20 cellular contexts compared by ENCODE assay signal in the genomic region with DNA sequence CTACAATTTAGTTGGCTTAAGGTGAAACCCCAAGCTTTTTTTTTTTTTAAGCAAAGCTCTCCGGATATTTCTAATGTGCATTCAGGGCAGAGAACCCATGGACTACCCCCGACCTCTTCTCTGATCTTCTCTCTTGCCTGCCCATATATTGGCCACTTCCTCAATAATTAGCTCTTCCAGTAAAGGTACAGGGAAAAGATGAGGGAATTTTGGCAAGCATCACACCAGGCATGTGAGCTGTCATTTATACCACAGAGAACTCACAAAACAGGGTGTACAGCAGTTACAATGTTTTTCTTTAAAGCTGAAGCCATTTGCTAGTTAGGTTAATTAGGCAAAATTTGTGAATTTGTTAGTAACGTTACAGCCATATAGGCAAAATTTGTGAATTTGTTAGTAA.
DNase-seq lines count a peak whose midpoint lies in the region; ATAC-seq and TF ChIP-seq lines count a peak whose summit lies in the region.
"Had no signal": no experiment of that assay in that cellular context is flagged by ENCODE, and none has a peak within 500 bp of the region (broad histone marks: within the 10 kb centered on the region; RNA-seq: fewer than 3 reads in every experiment).

No MANE protein-coding gene starts in this region.

- no peak overlapping the region for H4K8ac ChIP-seq in trophoblast cell (ENCODE audit: low read depth, low read length)

- H3K4me1 ChIP-seq in breast epithelium, result peaks cover 0 to 7% of the 10 kb centered on the region in 2 donors
- H3K4me1 ChIP-seq in mammary epithelial cell (ENCODE audit: insufficient read depth, low read length), result no peaks in the 10 kb centered on the region
- peaks cover 3 to 6% of the 10 kb centered on the region in 2 experiments for H3K4me1 ChIP-seq in trophoblast cell (ENCODE audit: control insufficient read depth in 1 of 2, insufficient read depth in 2 of 2, low read length in 2 of 2)

- H2BK120ac ChIP-seq in trophoblast cell (ENCODE audit: insufficient read depth, low read length, poor library complexity), result no peak overlapping the region

- TF ChIP-seq POLR2A in breast epithelium (IDR thresholded peaks at IDR 0.05), result no peak

- intact Hi-C loops in breast epithelium (cut with DNase I; ENCODE audit: low total_unique reads) (no loop called here), mammary epithelial cell (cut with micrococcal nuclease) (no loop called here), dorsolateral prefrontal cortex (cut with DNase I) (loop anchor here in 1 of 2 donors (2.0 to 5.0 kb wide), 2 partner anchors 72 to 73 kb away; a partner anchor contains a TSS)

- in situ Hi-C loops in mammary epithelial cell (cut with MboI; ENCODE audit: low sequenced_read_pairs in 2 of 2), result no loop called here

- no peak overlapping the region for H3K18ac ChIP-seq in trophoblast cell (ENCODE audit: low read length)

- 91% methylated on average over 3 of the region's 3 CpGs for WGBS in mammary epithelial cell (ENCODE audit: low coverage, missing lambda C conversion rate)
- WGBS in trophoblast cell (ENCODE audit: extremely low coverage, insufficient coverage, insufficient read length), result no CpG with 5 or more reads among the region's 3 CpGs

- H3K4me3 ChIP-seq in breast epithelium, result no peak overlapping the region
- H3K4me3 ChIP-seq in mammary epithelial cell (replicated peaks in 1 of 3; ENCODE audit: insufficient read depth in 1 of 3, low read depth in 2 of 3, low read length in 3 of 3), result no peak overlapping the region
- no peak overlapping the region for H3K4me3 ChIP-seq in dorsolateral prefrontal cortex
- no peak overlapping the region for H3K4me3 ChIP-seq in trophoblast cell (ENCODE audit: low read depth, low read length)
- H3K4me3 ChIP-seq: Peyer's patch had no signal

- H2AFZ ChIP-seq in mammary epithelial cell (ENCODE audit: low read depth, low read length) (no peak overlapping the region), trophoblast cell (ENCODE audit: insufficient read depth, low read length, poor library complexity) (no peak overlapping the region)

- CTCF ChIA-PET in mammary epithelial cell (lab: Charles Lee; ENCODE audit: low non-redundant PET), result no interaction called here

- H3K9me3 ChIP-seq in breast epithelium, result no peaks in the 10 kb centered on the region
- H3K9me3 ChIP-seq in mammary epithelial cell (replicated peaks; ENCODE audit: insufficient read depth, low read length), result no peaks in the 10 kb centered on the region
- no peaks in the 10 kb centered on the region for H3K9me3 ChIP-seq in trophoblast cell (ENCODE audit: insufficient read depth, low read depth, low read length)
- H3K9me3 ChIP-seq: Peyer's patch had no signal

- H3K4ac ChIP-seq in trophoblast cell (ENCODE audit: low read depth, low read length), result peak overlapping the region; percentile 75

- peak overlapping the region; percentile 22 to 48 for H3K27ac ChIP-seq in breast epithelium
- H3K27ac ChIP-seq in mammary epithelial cell (ENCODE audit: insufficient read depth, low read depth, low read length), result no peak overlapping the region
- peak overlapping the region; percentile 63 to 99 (median 97) for H3K27ac ChIP-seq in dorsolateral prefrontal cortex
- no peak overlapping the region for H3K27ac ChIP-seq in trophoblast cell (ENCODE audit: low read depth, low read length)
- H3K27ac ChIP-seq: 22Rv1, C4-2B had no signal

- no peak overlapping the region for H4K91ac ChIP-seq in trophoblast cell (ENCODE audit: low read depth, low read length)

- DNase-seq in breast epithelium (ENCODE audit: low spot score in 2 of 2) (no peak), mammary epithelial cell (no peak), dorsolateral prefrontal cortex (no peak), trophoblast cell (no peak), islet precursor cell (no peak), cerebellum (ENCODE audit: low spot score) (no peak), globus pallidus (ENCODE audit: low spot score) (no peak)
- DNase-seq: GDM1, IMR-90, NCI-H1105 treated with DMSO at 0.1 percent for 48 hours, NCI-H1694, NCI-H2081, NCI-H2171, NCI-H345, NCI-H524, NCI-H82, Peyer's patch had no signal

- no peaks in the 10 kb centered on the region for H3K79me1 ChIP-seq in trophoblast cell (ENCODE audit: low read length)

- dilution Hi-C loops in mammary epithelial cell (cut with HindIII; ENCODE audit: low sequenced_read_pairs), result loop anchor here (5.0 kb wide), 1 partner anchor 78 kb away; no protein-coding TSS in a partner anchor

- H3K4me2 ChIP-seq in mammary epithelial cell (ENCODE audit: insufficient read depth, low read depth, low read length) (no peak overlapping the region), trophoblast cell (ENCODE audit: low read length) (no peak overlapping the region)

- H3K9ac ChIP-seq in mammary epithelial cell (ENCODE audit: insufficient read depth, low read length) (no peak overlapping the region), trophoblast cell (ENCODE audit: low read length) (no peak overlapping the region)

- no peaks in the 10 kb centered on the region for H3K27me3 ChIP-seq in breast epithelium
- no peaks in the 10 kb centered on the region for H3K27me3 ChIP-seq in mammary epithelial cell (ENCODE audit: insufficient read depth, low read length)
- no peaks in the 10 kb centered on the region for H3K27me3 ChIP-seq in dorsolateral prefrontal cortex
- no peaks in the 10 kb centered on the region for H3K27me3 ChIP-seq in trophoblast cell (ENCODE audit: insufficient read depth, low read length)
- H3K27me3 ChIP-seq: Peyer's patch had no signal

- no peak overlapping the region for H3K14ac ChIP-seq in trophoblast cell (ENCODE audit: low read length)

- no peaks in the 10 kb centered on the region for H3K36me3 ChIP-seq in breast epithelium
- H3K36me3 ChIP-seq in mammary epithelial cell (ENCODE audit: insufficient read depth, low read length), result no peaks in the 10 kb centered on the region
- no peaks in the 10 kb centered on the region for H3K36me3 ChIP-seq in trophoblast cell (ENCODE audit: control insufficient read depth in 1 of 2, insufficient read depth in 2 of 2, low read length in 2 of 2)
- H3K36me3 ChIP-seq: Peyer's patch had no signal

- TF ChIP-seq CTCF in breast epithelium (IDR thresholded peaks at IDR 0.05) (no peak), mammary epithelial cell (conservative IDR thresholded peaks at IDR 0.05 in 1 of 2, IDR thresholded peaks at IDR 0.05 in 1 of 2; ENCODE audit: extremely low read depth in 1 of 2, insufficient read depth in 1 of 2, low read depth in 1 of 2, low read length in 2 of 2) (no peak), dorsolateral prefrontal cortex (IDR thresholded peaks at IDR 0.05 in 54 of 56, conservative IDR thresholded peaks at IDR 0.05 in 2 of 56; ENCODE audit: low read depth in 1 of 56, partially characterized antibody in 56 of 56) (no peak)

- ATAC-seq in GM18873 (IDR thresholded peaks at IDR 0.05; ENCODE audit: low FRiP score, unreplicated experiment), result no peak

- H4K12ac ChIP-seq in trophoblast cell (ENCODE audit: low read depth, low read length), result no peak overlapping the region

- H2AK5ac ChIP-seq in trophoblast cell (ENCODE audit: low read length), result no peak overlapping the region

- H3K23ac ChIP-seq in trophoblast cell (ENCODE audit: low read length), result no peak overlapping the region

- H2BK12ac ChIP-seq in trophoblast cell (ENCODE audit: low read length), result no peak overlapping the region

- H3K79me2 ChIP-seq in mammary epithelial cell (ENCODE audit: insufficient read depth, low read length), result peaks cover 51% of the 10 kb centered on the region
- no peaks in the 10 kb centered on the region for H3K79me2 ChIP-seq in trophoblast cell (ENCODE audit: control insufficient read depth, insufficient read depth, low read length, poor library complexity)

- H2BK5ac ChIP-seq in trophoblast cell (ENCODE audit: low read depth, low read length, poor library complexity), result no peak overlapping the region

- H4K20me1 ChIP-seq in mammary epithelial cell (ENCODE audit: insufficient read depth, low read length), result no peaks in the 10 kb centered on the region

- BruUV-seq in mammary epithelial cell (replicated peaks; lab: Mats Ljungman, UMichigan), result no TSS peak

Comparison
In these comparisons a context has a peak if more than half of its experiments do, and no peak if none do; other contexts are left out.
1. H3K27ac ChIP-seq: peak in breast epithelium (2 of 2) and dorsolateral prefrontal cortex (59 of 59); none in mammary epithelial cell (single experiment) and trophoblast cell (single experiment).